Comparison of ENCODE assay signal across 20 cellular contexts in genomic region chr19:5143471-5144411, GRCh38.
DNase-seq lines count a peak whose midpoint lies in the region; ATAC-seq and TF ChIP-seq lines count a peak whose summit lies in the region.
"Had no signal": no experiment of that assay in that cellular context is flagged by ENCODE, and none has a peak within 500 bp of the region (broad histone marks: within the 10 kb centered on the region; RNA-seq: fewer than 3 reads in every experiment).

No MANE protein-coding gene starts in this region.

- no peaks in the 10 kb centered on the region for H3K27me3 ChIP-seq in right atrium auricular region
- H3K27me3 ChIP-seq: ascending aorta, esophagus muscularis mucosa, heart right ventricle, uterus had no signal

- H3K36me3 ChIP-seq in right atrium auricular region, result peaks cover 45% of the 10 kb centered on the region
- H3K36me3 ChIP-seq: uterus had no signal

- peaks cover 38% of the 10 kb centered on the region for H3K4me1 Mint-ChIP-seq in activated T-cell treated with anti-CD3 and anti-CD28 coated beads, Interleukin-2, amount 50 U/mL, for 24 hours (ENCODE audit: low read depth)
- peaks cover 14% of the 10 kb centered on the region for H3K4me1 Mint-ChIP-seq in activated T-cell treated with anti-CD3 and anti-CD28 coated beads, Interleukin-2, amount 50 U/mL, for 4 hours (ENCODE audit: low read depth)
- H3K4me1 Mint-ChIP-seq in WTC11, result no peaks in the 10 kb centered on the region

- no peak overlapping the region for H3K4me3 Mint-ChIP-seq in activated T-cell treated with anti-CD3 and anti-CD28 coated beads, Interleukin-2, amount 50 U/mL, for 24 hours
- no peak overlapping the region for H3K4me3 Mint-ChIP-seq in activated T-cell treated with anti-CD3 and anti-CD28 coated beads, Interleukin-2, amount 50 U/mL, for 4 hours
- no peak overlapping the region for H3K4me3 Mint-ChIP-seq in WTC11
- H3K4me3 Mint-ChIP-seq: dendritic cell treated with granulocyte-macrophage colony-stimulating factor and Interleukin-4, amounts not matched to agents 40 ng/mL and 50 ng/mL, for 4 days had no signal

- H3K4me3 ChIP-seq in right atrium auricular region, result no peak overlapping the region
- H3K4me3 ChIP-seq: ascending aorta, esophagus muscularis mucosa, HAP-1, heart right ventricle, uterus had no signal

- peak overlapping the region; percentile 79 for H3K27ac Mint-ChIP-seq in activated T-cell treated with anti-CD3 and anti-CD28 coated beads, Interleukin-2, amount 50 U/mL, for 24 hours
- peak overlapping the region; percentile 14; the same call in 1 of the 2 replicates for H3K27ac Mint-ChIP-seq in WTC11
- H3K27ac Mint-ChIP-seq: dendritic cell treated with granulocyte-macrophage colony-stimulating factor and Interleukin-4, amounts not matched to agents 40 ng/mL and 50 ng/mL, for 4 days had no signal

- no peaks in the 10 kb centered on the region for H3K9me3 ChIP-seq in right atrium auricular region
- H3K9me3 ChIP-seq: ascending aorta, esophagus muscularis mucosa, HAP-1, heart right ventricle, uterus had no signal

- POLR2A ChIA-PET in WTC11 (lab: Charles Lee), result no interaction called here

- DNase-seq in activated T-cell treated with anti-CD3 and anti-CD28 coated beads, Interleukin-2, amount 50 U/mL, for 24 hours, result peak; percentile 52
- no peak for DNase-seq in activated T-cell treated with anti-CD3 and anti-CD28 coated beads, Interleukin-2, amount 50 U/mL, for 4 hours
- DNase-seq in WTC11 (ENCODE audit: low spot score) (no peak), right atrium auricular region (ENCODE audit: low spot score) (no peak), DMS153 (lab: John Stamatoyannopoulos, UW) (no peak), erythroblast (lab: John Stamatoyannopoulos, UW) (no peak), NCI-H774 (lab: John Stamatoyannopoulos, UW) (no peak)
- peak; percentile 39 for DNase-seq in stimulated activated naive CD8-positive, alpha-beta T cell treated with anti-CD3 and anti-CD28 coated beads, Interleukin-15, Interleukin-2, amounts not matched to agents 100 U/mL and 50 U/mL, for 24 hours
- DNase-seq: activated CD4-positive, CD25-positive, alpha-beta regulatory T cell treated with anti-CD3 and anti-CD28 coated beads, Interleukin-2, amount 50 U/mL, for 72 hours; Calu3; NCI-H2029; NCI-H526; stimulated activated naive CD4-positive, alpha-beta T cell; uterus had no signal

- no peak for TF ChIP-seq CTCF in WTC11 (IDR thresholded peaks at IDR 0.05)
- TF ChIP-seq CTCF in right atrium auricular region (IDR thresholded peaks at IDR 0.05), result no peak

- no peaks in the 10 kb centered on the region for H3K27me3 Mint-ChIP-seq in activated T-cell treated with anti-CD3 and anti-CD28 coated beads, Interleukin-2, amount 50 U/mL, for 24 hours
- no peaks in the 10 kb centered on the region for H3K27me3 Mint-ChIP-seq in activated T-cell treated with anti-CD3 and anti-CD28 coated beads, Interleukin-2, amount 50 U/mL, for 4 hours (ENCODE audit: low read depth)
- no peaks in the 10 kb centered on the region for H3K27me3 Mint-ChIP-seq in WTC11 (ENCODE audit: low read depth)
- H3K27me3 Mint-ChIP-seq: dendritic cell treated with granulocyte-macrophage colony-stimulating factor and Interleukin-4, amounts not matched to agents 40 ng/mL and 50 ng/mL, for 4 days had no signal

- no peak for ATAC-seq in activated T-cell treated with anti-CD3 and anti-CD28 coated beads, Interleukin-2, amount 50 U/mL, for 4 hours
- ATAC-seq in WTC11, result no peak
- peak; percentile 16 for ATAC-seq in stimulated activated naive CD8-positive, alpha-beta T cell treated with anti-CD3 and anti-CD28 coated beads, Interleukin-15, Interleukin-2, amounts not matched to agents 100 U/mL and 50 U/mL, for 24 hours
- ATAC-seq: left lobe of liver had no signal

- CTCF ChIA-PET in WTC11 (lab: Charles Lee), result interaction anchor here (1.6 to 2.6 kb wide), 3 partner anchors 11 to 91 kb away, joined by 5 to 12 read pairs (median 10); no protein-coding TSS in a partner anchor

- peaks cover 0 to 43% of the 10 kb centered on the region in 2 donors for H3K4me1 ChIP-seq in right atrium auricular region
- H3K4me1 ChIP-seq: ascending aorta, HAP-1, uterus had no signal

- H3K36me3 Mint-ChIP-seq in activated T-cell treated with anti-CD3 and anti-CD28 coated beads, Interleukin-2, amount 50 U/mL, for 24 hours (ENCODE audit: low read depth), result peaks cover 81% of the 10 kb centered on the region
- peaks cover 29% of the 10 kb centered on the region for H3K36me3 Mint-ChIP-seq in activated T-cell treated with anti-CD3 and anti-CD28 coated beads, Interleukin-2, amount 50 U/mL, for 4 hours (ENCODE audit: insufficient read depth)
- peaks cover 16% of the 10 kb centered on the region for H3K36me3 Mint-ChIP-seq in WTC11

- TF ChIP-seq POLR2A in erythroblast (IDR thresholded peaks at IDR 0.05; ENCODE audit: low read length), result no peak

- peak overlapping the region; percentile 31 to 74 for H3K27ac ChIP-seq in right atrium auricular region
- H3K27ac ChIP-seq: ascending aorta, esophagus muscularis mucosa, heart right ventricle, uterus had no signal

- H3K9me3 Mint-ChIP-seq in activated T-cell treated with anti-CD3 and anti-CD28 coated beads, Interleukin-2, amount 50 U/mL, for 24 hours, result no peaks in the 10 kb centered on the region
- no peaks in the 10 kb centered on the region for H3K9me3 Mint-ChIP-seq in activated T-cell treated with anti-CD3 and anti-CD28 coated beads, Interleukin-2, amount 50 U/mL, for 4 hours
- no peaks in the 10 kb centered on the region for H3K9me3 Mint-ChIP-seq in WTC11
- H3K9me3 Mint-ChIP-seq: dendritic cell treated with granulocyte-macrophage colony-stimulating factor and Interleukin-4, amounts not matched to agents 40 ng/mL and 50 ng/mL, for 4 days had no signal

TF ChIP-seq in WTC11, 78 proteins besides CTCF, POLR2A, EP300 and RAD21 (continues in another document):
- TF ChIP-seq ZNF423 (CRISPR knock-in tag; IDR thresholded peaks at IDR 0.05), result no peak
- no peak for TF ChIP-seq IRF1 (CRISPR knock-in tag; IDR thresholded peaks at IDR 0.05)
- TF ChIP-seq ATF2 (CRISPR knock-in tag; IDR thresholded peaks at IDR 0.05; ENCODE audit: borderline replicate concordance, low read depth), result no peak
- TF ChIP-seq CREB1 (CRISPR knock-in tag; IDR thresholded peaks at IDR 0.05), result no peak
- no peak for TF ChIP-seq NFATC4 (CRISPR knock-in tag; IDR thresholded peaks at IDR 0.05)
- TF ChIP-seq JUN (CRISPR knock-in tag; IDR thresholded peaks at IDR 0.05), result no peak
- TF ChIP-seq TEAD4 (CRISPR knock-in tag; IDR thresholded peaks at IDR 0.05), result no peak
- no peak for TF ChIP-seq IRF2 (CRISPR knock-in tag; IDR thresholded peaks at IDR 0.05; ENCODE audit: borderline replicate concordance, low read depth)
- TF ChIP-seq RORB (CRISPR knock-in tag; IDR thresholded peaks at IDR 0.05), result no peak
- no peak for TF ChIP-seq ZNF281 (CRISPR knock-in tag; IDR thresholded peaks at IDR 0.05)
- no peak for TF ChIP-seq ERG (CRISPR knock-in tag; IDR thresholded peaks at IDR 0.05)

Comparison
In these comparisons a context has a peak if more than half of its experiments do, and no peak if none do; other contexts are left out.
1. DNase-seq: peak in activated T-cell treated with anti-CD3 and anti-CD28 coated beads, Interleukin-2, amount 50 U/mL, for 24 hours (single experiment) and stimulated activated naive CD8-positive, alpha-beta T cell treated with anti-CD3 and anti-CD28 coated beads, Interleukin-15, Interleukin-2, amounts not matched to agents 100 U/mL and 50 U/mL, for 24 hours (single experiment); none in activated T-cell treated with anti-CD3 and anti-CD28 coated beads, Interleukin-2, amount 50 U/mL, for 4 hours (single experiment), WTC11 (single experiment), right atrium auricular region (single experiment), DMS153 (single experiment), erythroblast (0 of 2) and NCI-H774 (single experiment).